9 cellular contexts compared by ENCODE assay signal in the genomic region with DNA sequence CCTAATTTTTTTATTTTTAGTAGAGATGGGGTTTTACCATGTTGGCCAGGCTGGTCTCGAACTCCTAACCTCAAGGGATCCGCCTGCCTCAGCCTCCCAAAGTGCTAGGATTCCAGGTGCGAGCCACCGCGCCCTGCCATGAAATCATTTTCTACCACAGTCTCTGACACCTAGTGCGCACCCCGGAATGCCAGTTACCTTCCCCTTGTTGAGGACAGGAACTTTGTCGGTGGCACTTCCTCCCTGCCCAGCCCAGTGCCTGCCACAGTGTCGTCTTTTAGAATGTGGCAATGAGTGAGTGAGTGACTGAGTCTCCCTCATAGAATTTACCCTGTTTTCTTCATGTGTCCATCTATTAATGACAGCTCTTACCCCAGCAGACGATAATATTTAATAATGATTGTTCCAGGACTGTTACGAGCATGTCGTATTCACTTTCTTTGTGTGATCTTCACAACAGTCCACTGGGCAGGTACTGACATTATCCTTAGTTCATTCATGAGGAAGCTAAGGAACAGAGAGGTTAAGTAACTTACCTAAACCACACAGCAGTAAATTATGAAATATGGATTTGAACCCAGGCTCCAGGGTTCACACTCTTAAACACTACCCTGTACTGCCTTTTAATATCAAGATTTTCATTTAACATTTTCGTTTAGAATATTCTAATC. TPM values are rescaled to one million over a fixed set of nuclear protein-coding genes. Genes with fewer than 3 reads are reported as not detected.
A peak's percentile ranks its signal among the peaks of the same experiment; 100 is the strongest.
DNase-seq lines count a peak whose midpoint lies in the region; TF ChIP-seq lines count a peak whose summit lies in the region.
"Had no signal": no experiment of that assay in that cellular context is flagged by ENCODE, and none has a peak within 500 bp of the region (broad histone marks: within the 10 kb centered on the region; RNA-seq: fewer than 3 reads in every experiment).

No MANE protein-coding gene starts in this region.

- no peaks in the 10 kb centered on the region for H4K20me1 ChIP-seq in neural cell (ENCODE audit: insufficient read depth)

- TF ChIP-seq EP300 in neural cell (conservative IDR thresholded peaks at IDR 0.05; ENCODE audit: poor library complexity, severe bottlenecking): no peak

- peak overlapping the region; percentile 75 to 82 for H3K4me3 Mint-ChIP-seq in CD14-positive monocyte
- H3K4me3 Mint-ChIP-seq in brain: peak overlapping the region; percentile 89 to 95 (median 91)

- H3K27ac ChIP-seq in HL-60 (replicated peaks) (peak overlapping the region; percentile 50; the same call in 1 of the 2 replicates), neural cell (ENCODE audit: low read length) (no peak overlapping the region), substantia nigra (ENCODE audit: low read depth, low read length, poor library complexity, severe bottlenecking) (no peak overlapping the region)

- DNase-seq in CD14-positive monocyte (ENCODE audit: low spot score) (peak; percentile 66), HL-60 (ENCODE audit: low read depth in 1 of 2, low spot score in 1 of 2) (peak in 1 of 2 experiments; percentile 69), NCI-H146 (lab: John Stamatoyannopoulos, UW) (no peak), G401 (ENCODE audit: low spot score) (no peak), substantia nigra (lab: John Stamatoyannopoulos, UW) (no peak), retina (no peak)
- DNase-seq: NCI-H1436 treated with DMSO at 0.1 percent for 48 hours had no signal

- intact Hi-C loops in CD14-positive monocyte (cut with micrococcal nuclease): loop anchor here in 1 of 2 donors (5.0 kb wide), 1 partner anchor 147 kb away; a partner anchor contains a TSS

- TF ChIP-seq CTCF in CD14-positive monocyte (IDR thresholded peaks at IDR 0.05) (no peak), HL-60 (IDR thresholded peaks at IDR 0.05; ENCODE audit: insufficient read depth, low read length) (no peak), brain (conservative IDR thresholded peaks at IDR 0.05) (no peak), neural cell (IDR thresholded peaks at IDR 0.05; ENCODE audit: poor library complexity, severe bottlenecking) (no peak)

- H3K27ac Mint-ChIP-seq in CD14-positive monocyte (peak overlapping the region in 6 of 7 donors; percentile 22 to 88 (median 68)), brain (peak overlapping the region in 3 of 5 experiments; percentile 20 to 39 (median 25))

- H3K36me3 Mint-ChIP-seq in CD14-positive monocyte: peaks cover 27 to 38% of the 10 kb centered on the region in 2 donors
- peaks cover 20% of the 10 kb centered on the region for H3K36me3 Mint-ChIP-seq in brain

- H3K9me3 Mint-ChIP-seq in CD14-positive monocyte (peaks cover 0 to 2% (median 0%) of the 10 kb centered on the region in 7 donors), brain (no peaks in the 10 kb centered on the region)

- peaks cover 55% of the 10 kb centered on the region for H3K79me2 ChIP-seq in neural cell (replicated peaks; ENCODE audit: insufficient read depth, low read length)

- H3K27me3 ChIP-seq in HL-60 (ENCODE audit: insufficient read depth, poor library complexity, severe bottlenecking) (no peaks in the 10 kb centered on the region), neural cell (ENCODE audit: insufficient read depth, low read depth, low read length) (no peaks in the 10 kb centered on the region)

- H3K36me3 ChIP-seq in neural cell (ENCODE audit: insufficient read depth, low read length): no peaks in the 10 kb centered on the region

- H3K27me3 Mint-ChIP-seq in CD14-positive monocyte (ENCODE audit: low read depth in 3 of 3) (peaks cover 0 to 6% (median 2%) of the 10 kb centered on the region in 3 donors), brain (peaks cover 4% of the 10 kb centered on the region)

- in situ Hi-C loops in G401 (cut with HindIII; ENCODE audit: low sequenced_read_pairs): no loop called here

- no peak overlapping the region for H3K9ac ChIP-seq in neural cell (ENCODE audit: low read length)

- no peaks in the 10 kb centered on the region for H3K9me2 ChIP-seq in neural cell (ENCODE audit: insufficient read depth, low read length)

- no peak for TF ChIP-seq RAD21 in neural cell (conservative IDR thresholded peaks at IDR 0.05)

- no peak overlapping the region for H3K4me2 ChIP-seq in neural cell (ENCODE audit: low read length)

- H3K4me3 ChIP-seq in HL-60 (replicated peaks; ENCODE audit: insufficient read depth, low read length) (no peak overlapping the region), neural cell (ENCODE audit: low read length) (peak overlapping the region; percentile 87)

- H3F3A ChIP-seq in neural cell (ENCODE audit: insufficient read depth, low read length, poor library complexity, severe bottlenecking): no peaks in the 10 kb centered on the region

- no peaks in the 10 kb centered on the region for H3K9me3 ChIP-seq in neural cell (ENCODE audit: low read length)

- H2AFZ ChIP-seq in neural cell (ENCODE audit: low read depth, low read length): no peak overlapping the region

- H3K4me1 Mint-ChIP-seq in CD14-positive monocyte (peaks cover 41% of the 10 kb centered on the region), brain (peaks cover 70% of the 10 kb centered on the region)

TF ChIP-seq in neural cell, 6 proteins besides CTCF, POLR2A, EP300 and RAD21:
- TF ChIP-seq TAF1 (IDR thresholded peaks at IDR 0.05; ENCODE audit: low read depth) (no peak), MXI1 (conservative IDR thresholded peaks at IDR 0.05; ENCODE audit: poor library complexity, severe bottlenecking) (no peak), SMC3 (conservative IDR thresholded peaks at IDR 0.05; ENCODE audit: poor library complexity) (no peak), POLR2AphosphoS5 (IDR thresholded peaks at IDR 0.05) (no peak), EZH2 (IDR thresholded peaks at IDR 0.05; ENCODE audit: borderline replicate concordance, insufficient read depth, low read length, poor library complexity, severe bottlenecking) (no peak)
- TF ChIP-seq, protein P1, sequence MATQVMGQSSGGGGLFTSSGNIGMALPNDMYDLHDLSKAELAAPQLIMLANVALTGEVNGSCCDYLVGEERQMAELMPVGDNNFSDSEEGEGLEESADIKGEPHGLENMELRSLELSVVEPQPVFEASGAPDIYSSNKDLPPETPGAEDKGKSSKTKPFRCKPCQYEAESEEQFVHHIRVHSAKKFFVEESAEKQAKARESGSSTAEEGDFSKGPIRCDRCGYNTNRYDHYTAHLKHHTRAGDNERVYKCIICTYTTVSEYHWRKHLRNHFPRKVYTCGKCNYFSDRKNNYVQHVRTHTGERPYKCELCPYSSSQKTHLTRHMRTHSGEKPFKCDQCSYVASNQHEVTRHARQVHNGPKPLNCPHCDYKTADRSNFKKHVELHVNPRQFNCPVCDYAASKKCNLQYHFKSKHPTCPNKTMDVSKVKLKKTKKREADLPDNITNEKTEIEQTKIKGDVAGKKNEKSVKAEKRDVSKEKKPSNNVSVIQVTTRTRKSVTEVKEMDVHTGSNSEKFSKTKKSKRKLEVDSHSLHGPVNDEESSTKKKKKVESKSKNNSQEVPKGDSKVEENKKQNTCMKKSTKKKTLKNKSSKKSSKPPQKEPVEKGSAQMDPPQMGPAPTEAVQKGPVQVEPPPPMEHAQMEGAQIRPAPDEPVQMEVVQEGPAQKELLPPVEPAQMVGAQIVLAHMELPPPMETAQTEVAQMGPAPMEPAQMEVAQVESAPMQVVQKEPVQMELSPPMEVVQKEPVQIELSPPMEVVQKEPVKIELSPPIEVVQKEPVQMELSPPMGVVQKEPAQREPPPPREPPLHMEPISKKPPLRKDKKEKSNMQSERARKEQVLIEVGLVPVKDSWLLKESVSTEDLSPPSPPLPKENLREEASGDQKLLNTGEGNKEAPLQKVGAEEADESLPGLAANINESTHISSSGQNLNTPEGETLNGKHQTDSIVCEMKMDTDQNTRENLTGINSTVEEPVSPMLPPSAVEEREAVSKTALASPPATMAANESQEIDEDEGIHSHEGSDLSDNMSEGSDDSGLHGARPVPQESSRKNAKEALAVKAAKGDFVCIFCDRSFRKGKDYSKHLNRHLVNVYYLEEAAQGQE (IDR thresholded peaks at IDR 0.05; ENCODE audit: borderline replicate concordance): no peak

RNA-seq across cellular contexts. Expression of a gene that starts 1.8 kb away (rescaled TPM):
- 10 to 100 TPM; 12.9 to 17.9 TPM for polyA plus RNA-seq in CD14-positive monocyte
- polyA plus RNA-seq in brain (ENCODE audit: insufficient read depth, low read depth, low replicate concordance): 54.9 TPM
- polyA plus RNA-seq in neural cell: 37.5 and 41.5 TPM in 2 replicates
- 40.7 and 48.9 TPM in 2 replicates for polyA minus RNA-seq in neural cell
- 18.0 and 19.6 TPM in 2 replicates for total RNA-seq in G401 (2014; rRNA removed; shearing (Covaris generic))

RNA-seq across cellular contexts. Expression of a gene that starts 20.1 kb away (rescaled TPM):
- not detected for polyA plus RNA-seq in CD14-positive monocyte
- polyA plus RNA-seq in brain (ENCODE audit: insufficient read depth, low read depth, low replicate concordance): 30.9 TPM
- polyA plus RNA-seq in neural cell: 1.7 and 2.8 TPM in 2 replicates
- polyA minus RNA-seq in neural cell: 2.4 and 3.2 TPM in 2 replicates
- not detected in 2 replicates for total RNA-seq in G401 (2014; rRNA removed; shearing (Covaris generic))

RNA-seq across cellular contexts. Expression of a gene that starts 57.3 kb away (rescaled TPM):
- polyA plus RNA-seq in CD14-positive monocyte: 10 to 100 TPM; 10.8 to 14.9 TPM
- polyA plus RNA-seq in brain (ENCODE audit: insufficient read depth, low read depth, low replicate concordance): 47.9 TPM
- 22.4 and 36.1 TPM in 2 replicates for polyA plus RNA-seq in neural cell
- polyA minus RNA-seq in neural cell: 21.3 and 23.1 TPM in 2 replicates
- total RNA-seq in G401 (2014; rRNA removed; shearing (Covaris generic)): 30.6 and 48.2 TPM in 2 replicates
